17 cellular contexts compared by ENCODE assay signal in genomic region chr16:68921654-68922053, GRCh38.
DNase-seq lines count a peak whose midpoint lies in the region; ATAC-seq, FAIRE-seq and TF ChIP-seq lines count a peak whose summit lies in the region.
"Had no signal": no experiment of that assay in that cellular context is flagged by ENCODE, and none has a peak within 500 bp of the region (broad histone marks: within the 10 kb centered on the region; RNA-seq: fewer than 3 reads in every experiment).

No MANE protein-coding gene starts in this region.

- CTCF ChIA-PET in A549 (lab: Yijun Ruan, JAX) (interaction anchor here (1.2 kb wide), 1 partner anchor 73 kb away, joined by 4 read pairs; no protein-coding TSS in a partner anchor), IMR-90 (lab: Yijun Ruan, JAX) (interaction anchor here (0.9 kb wide), 1 partner anchor 12 kb away, joined by 4 read pairs; no protein-coding TSS in a partner anchor)

- H3K4me3 ChIP-seq in A549 (no peak overlapping the region), IMR-90 (ENCODE audit: insufficient read depth, low read depth, low read length) (no peak overlapping the region), choroid plexus epithelial cell (ENCODE audit: low read depth, low read length) (no peak overlapping the region), gastrocnemius medialis (no peak overlapping the region)
- H3K4me3 ChIP-seq: lung, skin epidermis had no signal

- in situ Hi-C loops in IMR-90 (cut with MboI; ENCODE audit: low sequenced_read_pairs) (no loop called here), gastrocnemius medialis (cut with MboI; ENCODE audit: low sequenced_read_pairs in 4 of 4) (no loop called here)

- H2AK5ac ChIP-seq in IMR-90 (ENCODE audit: low read depth, low read length), result no peak overlapping the region

- H4K20me1 ChIP-seq in IMR-90 (ENCODE audit: insufficient read depth, low read length), result no peaks in the 10 kb centered on the region

- H3K36me3 ChIP-seq in IMR-90 (ENCODE audit: control insufficient read depth, insufficient read depth, low read length) (peaks cover 5% of the 10 kb centered on the region), gastrocnemius medialis (peaks cover 0 to 30% of the 10 kb centered on the region in 2 donors)

- H2BK5ac ChIP-seq in IMR-90 (ENCODE audit: low read depth, low read length, poor library complexity, severe bottlenecking), result no peak overlapping the region

- H3K79me1 ChIP-seq in IMR-90 (ENCODE audit: low read depth in 1 of 2, low read length in 2 of 2), result no peaks in the 10 kb centered on the region

- TF ChIP-seq RAD21 in A549 (conservative IDR thresholded peaks at IDR 0.05 in 1 of 2, IDR thresholded peaks at IDR 0.05 in 1 of 2) (no peak), IMR-90 (IDR thresholded peaks at IDR 0.05; ENCODE audit: low read length) (no peak)

- H3K4me2 ChIP-seq in A549, result peak overlapping the region; percentile 27
- no peak overlapping the region for H3K4me2 ChIP-seq in IMR-90 (ENCODE audit: low read depth, low read length)

- TF ChIP-seq POLR2A in A549 (IDR thresholded peaks at IDR 0.05; ENCODE audit: low read length), result no peak
- no peak for TF ChIP-seq POLR2A in IMR-90 (IDR thresholded peaks at IDR 0.05; ENCODE audit: low read depth, low read length)
- no peak for TF ChIP-seq POLR2A in gastrocnemius medialis (IDR thresholded peaks at IDR 0.05)

- peak; percentile 93 for FAIRE-seq in A549 (lab: Jason Lieb, UNC)
- FAIRE-seq: endothelial cell of umbilical vein had no signal

- no peak overlapping the region for H3K56ac ChIP-seq in IMR-90 (ENCODE audit: extremely low read depth, insufficient read depth, low read length)

- no peak overlapping the region for H2BK15ac ChIP-seq in IMR-90 (ENCODE audit: low read depth, low read length)

- H4K91ac ChIP-seq in IMR-90 (ENCODE audit: insufficient read depth, low read depth, low read length), result no peak overlapping the region

- H3K4me1 ChIP-seq in A549, result peaks cover 30% of the 10 kb centered on the region
- no peaks in the 10 kb centered on the region; the same call in 1 of the 2 replicates for H3K4me1 ChIP-seq in IMR-90 (ENCODE audit: control insufficient read depth, insufficient read depth, low read length)
- H3K4me1 ChIP-seq in gastrocnemius medialis, result no peaks in the 10 kb centered on the region

- no peak overlapping the region for H3K9ac ChIP-seq in IMR-90 (ENCODE audit: low read depth, low read length)

- no peak overlapping the region for H2AK9ac ChIP-seq in IMR-90 (replicated peaks; ENCODE audit: low read depth, low read length, poor library complexity)

- H3K27ac ChIP-seq in A549, result peak overlapping the region; percentile 59 to 86
- no peak overlapping the region for H3K27ac ChIP-seq in IMR-90 (ENCODE audit: insufficient read depth, low read length)
- no peak overlapping the region for H3K27ac ChIP-seq in gastrocnemius medialis

- H3K9me3 ChIP-seq in A549, result no peaks in the 10 kb centered on the region
- H3K9me3 ChIP-seq in IMR-90 (ENCODE audit: control insufficient read depth, insufficient read depth, low read length), result no peaks in the 10 kb centered on the region
- no peaks in the 10 kb centered on the region for H3K9me3 ChIP-seq in gastrocnemius medialis

- H3K4ac ChIP-seq in IMR-90 (ENCODE audit: low read depth, low read length), result no peak overlapping the region

- no peak overlapping the region for H3K18ac ChIP-seq in IMR-90 (ENCODE audit: low read depth, low read length)

- no peak overlapping the region for H4K8ac ChIP-seq in IMR-90 (ENCODE audit: low read depth in 2 of 2, low read length in 2 of 2)

- TF ChIP-seq CTCF in A549 (IDR thresholded peaks at IDR 0.05) (no peak), IMR-90 (conservative IDR thresholded peaks at IDR 0.05; ENCODE audit: low read depth, low read length) (no peak), choroid plexus epithelial cell (conservative IDR thresholded peaks at IDR 0.05; ENCODE audit: low read depth, low read length) (no peak), omental fat pad (IDR thresholded peaks at IDR 0.05) (no peak), gastrocnemius medialis (IDR thresholded peaks at IDR 0.05 in 4 of 5, conservative IDR thresholded peaks at IDR 0.05 in 1 of 5) (no peak)

- dilution Hi-C loops in IMR-90 (cut with HindIII; ENCODE audit: low sequenced_read_pairs, unreplicated experiment), result no loop called here

- ATAC-seq in A549 (peak; percentile 96 to 98), IMR-90 (ENCODE audit: low read depth) (no peak), omental fat pad (ENCODE audit: low FRiP score) (no peak), gastrocnemius medialis (no peak)

- 2% methylated on average over 2 of the region's 2 CpGs for WGBS in A549 (ENCODE audit: missing lambda C conversion rate)
- WGBS in IMR-90 (ENCODE audit: extremely low coverage in 2 of 2, insufficient read length in 1 of 2), 2 experiments, result no CpG with 5 or more reads among the region's 2 CpGs

- H3K27me3 ChIP-seq in IMR-90 (ENCODE audit: control insufficient read depth, insufficient read depth, low read length), result no peaks in the 10 kb centered on the region
- H3K27me3 ChIP-seq in gastrocnemius medialis, result no peaks in the 10 kb centered on the region

- H3K9me1 ChIP-seq in IMR-90 (ENCODE audit: insufficient read depth, low read length), result 0 out of 2 replicates have a peak, but pooled peaks cover 5% of the 10 kb centered on the region

- no peak overlapping the region for H2BK20ac ChIP-seq in IMR-90 (ENCODE audit: low read depth, low read length)

- H3K14ac ChIP-seq in IMR-90 (replicated peaks; ENCODE audit: low read depth, low read length), result no peak overlapping the region

- H3K23ac ChIP-seq in IMR-90 (ENCODE audit: low read depth, low read length), result no peak overlapping the region

- no peak overlapping the region for H4K5ac ChIP-seq in IMR-90 (ENCODE audit: low read depth, low read length)

- intact Hi-C loops in IMR-90 (cut with micrococcal nuclease), result no loop called here
- intact Hi-C loops in gastrocnemius medialis (cut with DNase I; ENCODE audit: low total_unique reads), result no loop called here

- BruUV-seq in IMR-90 (replicated peaks; lab: Mats Ljungman, UMichigan), result no TSS peak

- H2AFZ ChIP-seq in IMR-90 (replicated peaks; ENCODE audit: low read length, poor library complexity), result no peak overlapping the region

- no peak overlapping the region for H2BK120ac ChIP-seq in IMR-90 (ENCODE audit: low read depth, low read length)

- DNase-seq in A549 (ENCODE audit: low read depth in 1 of 2, low spot score in 1 of 2), result peak; percentile 80 to 90
- peak; percentile 75 for DNase-seq in IMR-90
- peak; percentile 60 for DNase-seq in choroid plexus epithelial cell (ENCODE audit: low read depth)
- DNase-seq in lung microvascular endothelial cell (ENCODE audit: low read depth in 2 of 2), result peak; percentile 47 to 50
- DNase-seq in omental fat pad (ENCODE audit: low spot score), result no peak
- no peak for DNase-seq in NCI-H1092 treated with DMSO at 0.1 percent for 48 hours (lab: John Stamatoyannopoulos, UW)
- no peak for DNase-seq in AG08396 (ENCODE audit: low spot score)
- no peak for DNase-seq in gastrocnemius medialis
- DNase-seq: activated CD4-positive, alpha-beta memory T cell treated with anti-CD3 and anti-CD28 coated beads for 36 hours; Karpas-422; NCI-H1694; SHP77; substantia nigra; T1000 had no signal

- TF ChIP-seq EP300 in A549 (IDR thresholded peaks at IDR 0.05), result peak in 1 of 2 experiments; percentile 35; a peak in 1 of 5 replicates

- POLR2A ChIA-PET in A549 (lab: Yijun Ruan, JAX) (no interaction called here), IMR-90 (lab: Charles Lee; ENCODE audit: unreplicated experiment) (no interaction called here)

TF ChIP-seq in A549, 52 proteins besides CTCF, POLR2A, EP300 and RAD21 (continues in another document):
- TF ChIP-seq NR3C1 (IDR thresholded peaks at IDR 0.05) (no peak), MAFK (IDR thresholded peaks at IDR 0.05; ENCODE audit: partially characterized antibody) (peak; percentile 69), ZSCAN20 (CRISPR knock-in tag; IDR thresholded peaks at IDR 0.05) (no peak), ESRRA (IDR thresholded peaks at IDR 0.05; ENCODE audit: borderline replicate concordance, low read length) (no peak), NFE2L2 (conservative IDR thresholded peaks at IDR 0.05; ENCODE audit: low read length) (no peak; the same call in 1 of the 2 replicates), MYC (IDR thresholded peaks at IDR 0.05; ENCODE audit: borderline replicate concordance, low read length) (no peak), JUN (IDR thresholded peaks at IDR 0.05) (peak in 1 of 2 experiments; percentile 20; a peak in 1 of 5 replicates), JUNB (IDR thresholded peaks at IDR 0.05) (peak; percentile 81), ZC3H11A (IDR thresholded peaks at IDR 0.05) (no peak), HOXB5 (CRISPR knock-in tag; IDR thresholded peaks at IDR 0.05) (no peak)
- TF ChIP-seq, protein P1, sequence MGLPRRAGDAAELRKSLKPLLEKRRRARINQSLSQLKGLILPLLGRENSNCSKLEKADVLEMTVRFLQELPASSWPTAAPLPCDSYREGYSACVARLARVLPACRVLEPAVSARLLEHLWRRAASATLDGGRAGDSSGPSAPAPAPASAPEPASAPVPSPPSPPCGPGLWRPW (IDR thresholded peaks at IDR 0.05), result no peak

TF ChIP-seq in IMR-90, 13 proteins besides CTCF, POLR2A, EP300 and RAD21 (continues in another document):
- TF ChIP-seq RCOR1 (IDR thresholded peaks at IDR 0.05; ENCODE audit: insufficient replicate concordance, low read length) (no peak), MAZ (IDR thresholded peaks at IDR 0.05; ENCODE audit: borderline replicate concordance, low read depth, low read length) (no peak), SMC3 (IDR thresholded peaks at IDR 0.05; ENCODE audit: low read depth, low read length) (no peak), CEBPB (IDR thresholded peaks at IDR 0.05; ENCODE audit: low read depth, low read length) (no peak), MXI1 (IDR thresholded peaks at IDR 0.05; ENCODE audit: borderline replicate concordance, low read depth, low read length) (no peak), CHD1 (IDR thresholded peaks at IDR 0.05; ENCODE audit: low read depth, low read length) (no peak), FOS (IDR thresholded peaks at IDR 0.05; ENCODE audit: low read depth, low read length) (no peak), MAFK (IDR thresholded peaks at IDR 0.05; ENCODE audit: low read depth, low read length) (no peak), RFX5 (IDR thresholded peaks at IDR 0.05; ENCODE audit: low read depth, low read length) (no peak)
- TF ChIP-seq, protein P2, sequence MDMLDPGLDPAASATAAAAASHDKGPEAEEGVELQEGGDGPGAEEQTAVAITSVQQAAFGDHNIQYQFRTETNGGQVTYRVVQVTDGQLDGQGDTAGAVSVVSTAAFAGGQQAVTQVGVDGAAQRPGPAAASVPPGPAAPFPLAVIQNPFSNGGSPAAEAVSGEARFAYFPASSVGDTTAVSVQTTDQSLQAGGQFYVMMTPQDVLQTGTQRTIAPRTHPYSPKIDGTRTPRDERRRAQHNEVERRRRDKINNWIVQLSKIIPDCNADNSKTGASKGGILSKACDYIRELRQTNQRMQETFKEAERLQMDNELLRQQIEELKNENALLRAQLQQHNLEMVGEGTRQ (IDR thresholded peaks at IDR 0.05; ENCODE audit: low read depth, low read length), result no peak

Comparison
In these comparisons a context has a peak if more than half of its experiments do, and no peak if none do; other contexts are left out.
1. ATAC-seq: peak in A549 (2 of 2); none in IMR-90 (single experiment), omental fat pad (single experiment) and gastrocnemius medialis (0 of 2).
2. DNase-seq: peak in A549 (2 of 2), IMR-90 (single experiment), choroid plexus epithelial cell (single experiment) and lung microvascular endothelial cell (2 of 2); none in omental fat pad (single experiment), NCI-H1092 treated with DMSO at 0.1 percent for 48 hours (single experiment), AG08396 (single experiment) and gastrocnemius medialis (0 of 2).
3. H3K27ac ChIP-seq: peak in A549 (2 of 2); none in IMR-90 (single experiment) and gastrocnemius medialis (0 of 4).